ENCODE assay signal across 34 cellular contexts in the genomic region with DNA sequence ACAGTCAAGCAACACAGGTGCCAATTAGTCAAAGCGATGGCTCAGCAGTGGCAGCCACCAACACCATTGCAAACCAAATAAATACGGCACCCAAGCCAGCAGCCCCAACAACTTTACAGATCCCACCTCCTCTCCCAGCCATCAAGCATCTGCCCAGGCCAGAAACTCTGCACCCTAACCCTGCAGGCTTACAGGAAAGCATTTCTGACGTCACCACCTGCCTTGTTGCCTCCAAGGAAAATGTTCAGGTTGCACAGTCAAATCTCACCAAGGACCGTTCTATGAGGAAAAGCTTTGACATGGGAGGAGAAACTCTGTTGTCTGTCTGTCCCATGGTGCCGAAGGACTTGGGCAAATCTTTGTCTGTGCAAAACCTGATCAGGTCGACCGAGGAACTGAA. TPM values are rescaled to one million over a fixed set of nuclear protein-coding genes. Genes with fewer than 3 reads are reported as not detected.
"Had no signal": no experiment of that assay in that cellular context is flagged by ENCODE, and none has a peak within 500 bp of the region (broad histone marks: within the 10 kb centered on the region; RNA-seq: fewer than 3 reads in every experiment).

No MANE protein-coding gene starts in this region.

- H3K27me3 ChIP-seq: colonic mucosa, esophagus squamous epithelium, gastrocnemius medialis, heart right ventricle, left lung had no signal

- H3K4me3 ChIP-seq: colonic mucosa, esophagus squamous epithelium, gastrocnemius medialis, heart right ventricle, left lung, lower lobe of right lung, mucosa of descending colon had no signal

- H3K36me3 ChIP-seq: colonic mucosa, esophagus squamous epithelium, heart right ventricle, left lung, lower lobe of right lung had no signal

- H3K27ac Mint-ChIP-seq: dendritic cell treated with granulocyte-macrophage colony-stimulating factor and Interleukin-4, amounts not matched to agents 40 ng/mL and 50 ng/mL, for 4 days; effector memory CD8-positive, alpha-beta T cell; endodermal cell; mesothelial cell of epicardium had no signal

- ATAC-seq: effector memory CD8-positive, alpha-beta T cell; esophagus mucosa; gastrocnemius medialis; heart right ventricle; left cardiac atrium; left lung; left ventricle myocardium superior; lower lobe of right lung; mucosa of descending colon had no signal

- FAIRE-seq: endometrium, islet of Langerhans, keratinocyte had no signal

- H3K4me3 Mint-ChIP-seq: dendritic cell treated with granulocyte-macrophage colony-stimulating factor and Interleukin-4, amounts not matched to agents 40 ng/mL and 50 ng/mL, for 4 days; effector memory CD8-positive, alpha-beta T cell; endodermal cell; mesothelial cell of epicardium had no signal

- H3K9me3 Mint-ChIP-seq: dendritic cell treated with granulocyte-macrophage colony-stimulating factor and Interleukin-4, amounts not matched to agents 40 ng/mL and 50 ng/mL, for 4 days; effector memory CD8-positive, alpha-beta T cell; endodermal cell; mesothelial cell of epicardium had no signal

- H3K9me3 ChIP-seq: colonic mucosa, esophagus squamous epithelium, gastrocnemius medialis, heart right ventricle, left lung, lower lobe of right lung, mucosa of descending colon had no signal

- DNase-seq: colonic mucosa; cortex of kidney; effector CD8-positive, alpha-beta T cell; effector memory CD8-positive, alpha-beta T cell; endodermal cell; erythroblast; esophagus squamous epithelium; foreskin fibroblast; foreskin melanocyte; gastrocnemius medialis; glutamatergic neuron; head of caudate nucleus; heart right ventricle; hippocampal formation; left cardiac atrium; left lung; left ventricle myocardium superior; lower lobe of right lung; mesenchymal stem cell; mucosa of descending colon had no signal

- H3K4me1 Mint-ChIP-seq: mesothelial cell of epicardium had no signal

- H3K36me3 Mint-ChIP-seq: mesothelial cell of epicardium had no signal

- H3K4me1 ChIP-seq: colonic mucosa, esophagus squamous epithelium, heart right ventricle, left lung, lower lobe of right lung had no signal

- H3K27me3 Mint-ChIP-seq: dendritic cell treated with granulocyte-macrophage colony-stimulating factor and Interleukin-4, amounts not matched to agents 40 ng/mL and 50 ng/mL, for 4 days; effector memory CD8-positive, alpha-beta T cell had no signal

- H3K27ac ChIP-seq: colonic mucosa, epithelial cell of prostate, esophagus squamous epithelium, gastrocnemius medialis, heart right ventricle, lower lobe of right lung had no signal

RNA-seq across cellular contexts. Expression of gene KHDC1L, which starts 30.6 kb away (rescaled TPM):
- total RNA-seq: colonic mucosa, dermis microvascular lymphatic vessel endothelial cell, endodermal cell, esophagus squamous epithelium, gastrocnemius medialis, glomerular endothelial cell, heart right ventricle, kidney epithelial cell, left cardiac atrium, left lung, left ventricle myocardium superior, lower leg skin, lower lobe of right lung, lung microvascular endothelial cell, mesenteric fat pad, mucosa of descending colon, myocyte had no signal
- polyA plus RNA-seq: heart right ventricle, keratinocyte had no signal
